ENCODE assay signal across 13 cellular contexts in genomic region chr11:66072518-66072917, GRCh38. TPM values are rescaled to one million over a fixed set of nuclear protein-coding genes. Genes with fewer than 3 reads are reported as not detected.
A peak's percentile ranks its signal among the peaks of the same experiment; 100 is the strongest.
DNase-seq lines count a peak whose midpoint lies in the region; ATAC-seq and TF ChIP-seq lines count a peak whose summit lies in the region.
"Had no signal": no experiment of that assay in that cellular context is flagged by ENCODE, and none has a peak within 500 bp of the region (broad histone marks: within the 10 kb centered on the region; RNA-seq: fewer than 3 reads in every experiment).

No MANE protein-coding gene starts in this region.

- peaks cover 85% of the 10 kb centered on the region for H3K36me3 Mint-ChIP-seq in CD4-positive, alpha-beta T cell (ENCODE audit: low read depth)
- H3K36me3 Mint-ChIP-seq in GM23338 (ENCODE audit: low read depth) (peaks cover 25% of the 10 kb centered on the region), natural killer cell (peaks cover under 1% of the 10 kb centered on the region)
- peaks cover 22% of the 10 kb centered on the region for H3K36me3 Mint-ChIP-seq in activated naive CD8-positive, alpha-beta T cell treated with anti-CD3 and anti-CD28 coated beads, Interleukin-2, amount 10 ng/mL, durations not matched to agents 7 days and 5 days

- POLR2A ChIA-PET in CD4-positive, alpha-beta T cell (lab: Charles Lee), result interaction anchor here (6.4 to 7.0 kb wide), 2 partner anchors 9 to 45 kb away, joined by 76 to 135 read pairs; no protein-coding TSS in a partner anchor
- POLR2A ChIA-PET in activated naive CD8-positive, alpha-beta T cell treated with anti-CD3 and anti-CD28 coated beads, Interleukin-2, amount 10 ng/mL, durations not matched to agents 7 days and 5 days (lab: Charles Lee), result interaction anchor here (3.6 to 4.6 kb wide), 3 partner anchors 9 to 45 kb away, joined by 31 to 36 read pairs (median 31); no protein-coding TSS in a partner anchor

- no peak overlapping the region for H2AFZ ChIP-seq in GM23338

- H4K20me1 ChIP-seq in GM23338 (replicated peaks; ENCODE audit: insufficient read depth), result peaks cover 3% of the 10 kb centered on the region; the same call in 1 of the 2 replicates

- intact Hi-C loops in CD4-positive, alpha-beta T cell (cut with DNase I, micrococcal nuclease), result loop anchor here in 1 of 2 experiments (5.0 kb wide), 1 partner anchor 45 kb away; no protein-coding TSS in a partner anchor
- intact Hi-C loops in natural killer cell (cut with micrococcal nuclease), result no loop called here

- H3K27me3 Mint-ChIP-seq in CD4-positive, alpha-beta T cell, result no peaks in the 10 kb centered on the region
- peaks cover 14% of the 10 kb centered on the region for H3K27me3 Mint-ChIP-seq in GM23338 (ENCODE audit: insufficient read depth, low read depth, poor library complexity)
- H3K27me3 Mint-ChIP-seq in activated naive CD8-positive, alpha-beta T cell treated with anti-CD3 and anti-CD28 coated beads, Interleukin-2, amount 10 ng/mL, durations not matched to agents 7 days and 5 days, result no peaks in the 10 kb centered on the region
- H3K27me3 Mint-ChIP-seq in natural killer cell (ENCODE audit: low read depth in 2 of 2), result no peaks in the 10 kb centered on the region

- CTCF ChIA-PET in CD4-positive, alpha-beta T cell (lab: Charles Lee), result no interaction called here

- peak overlapping the region; percentile 98; the same call in 1 of the 2 replicates for H3K4me2 ChIP-seq in GM23338

- ATAC-seq in CD4-positive, alpha-beta T cell (ENCODE audit: poor library complexity), result no peak
- ATAC-seq in GM23338, result no peak
- no peak for ATAC-seq in activated naive CD8-positive, alpha-beta T cell treated with anti-CD3 and anti-CD28 coated beads, Interleukin-2, amount 10 ng/mL, durations not matched to agents 7 days and 5 days (ENCODE audit: low read depth)
- no peak for ATAC-seq in natural killer cell
- ATAC-seq in HG03442 (IDR thresholded peaks at IDR 0.05; ENCODE audit: unreplicated experiment), result no peak
- ATAC-seq in HG02970 (IDR thresholded peaks at IDR 0.05; ENCODE audit: low FRiP score, unreplicated experiment), result no peak
- ATAC-seq: heart right ventricle had no signal

- H3K79me2 ChIP-seq in GM23338 (replicated peaks; ENCODE audit: insufficient read depth), result peaks cover 36% of the 10 kb centered on the region

- peak overlapping the region; percentile 51 for H3K27ac ChIP-seq in CD4-positive, alpha-beta T cell (ENCODE audit: low read depth, low read length)
- no peak overlapping the region for H3K27ac ChIP-seq in GM23338 (ENCODE audit: low read depth)

- peaks cover 25% of the 10 kb centered on the region for H3K4me1 ChIP-seq in GM23338 (ENCODE audit: insufficient read depth)

- no peaks in the 10 kb centered on the region for H3K9me2 ChIP-seq in GM23338 (ENCODE audit: insufficient read depth)

- peaks cover 69% of the 10 kb centered on the region for H3K4me1 Mint-ChIP-seq in CD4-positive, alpha-beta T cell (ENCODE audit: low read depth)
- H3K4me1 Mint-ChIP-seq in GM23338 (peaks cover 27% of the 10 kb centered on the region), natural killer cell (peaks cover 45 to 47% of the 10 kb centered on the region in 2 donors)
- H3K4me1 Mint-ChIP-seq in activated naive CD8-positive, alpha-beta T cell treated with anti-CD3 and anti-CD28 coated beads, Interleukin-2, amount 10 ng/mL, durations not matched to agents 7 days and 5 days, result peaks cover 45% of the 10 kb centered on the region

- peak overlapping the region; percentile 96 for H3K4me3 Mint-ChIP-seq in CD4-positive, alpha-beta T cell
- peak overlapping the region; percentile 9; the same call in 1 of the 3 replicates for H3K4me3 Mint-ChIP-seq in GM23338
- peak overlapping the region; percentile 88 for H3K4me3 Mint-ChIP-seq in activated naive CD8-positive, alpha-beta T cell treated with anti-CD3 and anti-CD28 coated beads, Interleukin-2, amount 10 ng/mL, durations not matched to agents 7 days and 5 days
- H3K4me3 Mint-ChIP-seq in natural killer cell, result peak overlapping the region; percentile 94

- peaks cover 11% of the 10 kb centered on the region for H3K36me3 ChIP-seq in GM23338 (ENCODE audit: insufficient read depth)

- no peaks in the 10 kb centered on the region for H3K9me3 Mint-ChIP-seq in CD4-positive, alpha-beta T cell
- H3K9me3 Mint-ChIP-seq in GM23338 (no peaks in the 10 kb centered on the region), natural killer cell (no peaks in the 10 kb centered on the region)
- no peaks in the 10 kb centered on the region for H3K9me3 Mint-ChIP-seq in activated naive CD8-positive, alpha-beta T cell treated with anti-CD3 and anti-CD28 coated beads, Interleukin-2, amount 10 ng/mL, durations not matched to agents 7 days and 5 days

- no peaks in the 10 kb centered on the region for H3K27me3 ChIP-seq in CD4-positive, alpha-beta T cell (ENCODE audit: control insufficient read depth, insufficient read depth, low read length)
- no peaks in the 10 kb centered on the region for H3K27me3 ChIP-seq in GM23338 (ENCODE audit: insufficient read depth)
- H3K27me3 ChIP-seq: heart right ventricle had no signal

- H3K4me3 ChIP-seq in GM23338, result no peak overlapping the region

- peak overlapping the region; percentile 88 for H3K27ac Mint-ChIP-seq in CD4-positive, alpha-beta T cell
- no peak overlapping the region for H3K27ac Mint-ChIP-seq in GM23338
- peak overlapping the region; percentile 87 for H3K27ac Mint-ChIP-seq in activated naive CD8-positive, alpha-beta T cell treated with anti-CD3 and anti-CD28 coated beads, Interleukin-2, amount 10 ng/mL, durations not matched to agents 7 days and 5 days
- H3K27ac Mint-ChIP-seq in natural killer cell, result peak overlapping the region; percentile 89 to 91

- DNase-seq in CD4-positive, alpha-beta T cell, result no peak
- DNase-seq in GM23338 (ENCODE audit: low spot score), result no peak
- DNase-seq in activated naive CD8-positive, alpha-beta T cell treated with anti-CD3 and anti-CD28 coated beads, Interleukin-2, amount 10 ng/mL, durations not matched to agents 7 days and 5 days, result no peak
- no peak for DNase-seq in natural killer cell
- DNase-seq in NCI-H187 treated with DMSO at 0.1 percent for 48 hours (lab: John Stamatoyannopoulos, UW), result no peak
- DNase-seq in stimulated activated CD4-positive, alpha-beta T cell treated with anti-CD3 and anti-CD28 coated beads, Interleukin-2, amount 100 ng/mL, for 48 hours, result no peak
- DNase-seq: activated CD4-positive, alpha-beta T cell treated with anti-CD3 and anti-CD28 coated beads for 4 hours; heart right ventricle; midbrain; NCI-H226; SHP77 treated with DMSO at 0.1 percent for 48 hours had no signal

- H3F3A ChIP-seq in GM23338 (replicated peaks; ENCODE audit: low read depth), result peaks cover 15% of the 10 kb centered on the region

- no peaks in the 10 kb centered on the region for H3K9me3 ChIP-seq in CD4-positive, alpha-beta T cell (ENCODE audit: control insufficient read depth, low read length)
- H3K9me3 ChIP-seq: heart right ventricle had no signal

- TF ChIP-seq CTCF in CD4-positive, alpha-beta T cell (IDR thresholded peaks at IDR 0.05), result no peak
- TF ChIP-seq CTCF in GM23338 (conservative IDR thresholded peaks at IDR 0.05; ENCODE audit: low read depth in 2 of 2), result no peak
- TF ChIP-seq CTCF in natural killer cell (IDR thresholded peaks at IDR 0.05), result no peak

TF ChIP-seq in GM23338, 12 proteins besides CTCF, POLR2A, EP300 and RAD21 (continues in another document):
- TF ChIP-seq POLR2AphosphoS5 (IDR thresholded peaks at IDR 0.05; ENCODE audit: low read depth) (no peak), NANOG (IDR thresholded peaks at IDR 0.05; ENCODE audit: borderline replicate concordance) (no peak), ZNF114 (CRISPR knock-in tag; IDR thresholded peaks at IDR 0.05) (no peak), ETS1 (IDR thresholded peaks at IDR 0.05) (no peak), EZH2phosphoT487 (IDR thresholded peaks at IDR 0.05; ENCODE audit: unreplicated experiment) (no peak)

RNA-seq across cellular contexts. Expression of gene PACS1, which starts 2.4 kb away (rescaled TPM):
- total RNA-seq in CD4-positive, alpha-beta T cell, result 100 to 1,000 TPM; 179 to 183 TPM
- total RNA-seq in GM23338 (2014; rRNA removed; shearing (Covaris generic)), result 23.7 and 37.5 TPM in 2 replicates
- polyA plus RNA-seq in GM23338 (2016; fragmentation: Nextera tagmentation; extraction: Ambion mirVana), result 8.0 and 8.8 TPM in 2 replicates
- total RNA-seq in activated naive CD8-positive, alpha-beta T cell treated with anti-CD3 and anti-CD28 coated beads, Interleukin-2, amount 10 ng/mL, durations not matched to agents 7 days and 5 days, result 100 to 1,000 TPM; 138 to 162 TPM
- total RNA-seq in natural killer cell, result 100 to 1,000 TPM; 176 to 204 (median 186) TPM

RNA-seq across cellular contexts. Expression of gene SF3B2, which starts 20.4 kb away (rescaled TPM):
- 100 to 1,000 TPM; 182 to 196 TPM for total RNA-seq in CD4-positive, alpha-beta T cell
- 173 and 180 TPM in 2 replicates for total RNA-seq in GM23338 (2014; rRNA removed; shearing (Covaris generic))
- 173 and 191 TPM in 2 replicates for polyA plus RNA-seq in GM23338 (2016; fragmentation: Nextera tagmentation; extraction: Ambion mirVana)
- 100 to 1,000 TPM; 231 to 246 TPM for total RNA-seq in activated naive CD8-positive, alpha-beta T cell treated with anti-CD3 and anti-CD28 coated beads, Interleukin-2, amount 10 ng/mL, durations not matched to agents 7 days and 5 days
- 100 to 1,000 TPM; 249 to 269 (median 253) TPM for total RNA-seq in natural killer cell

RNA-seq across cellular contexts. Expression of gene GAL3ST3, which starts 23.6 kb away (rescaled TPM):
- total RNA-seq in CD4-positive, alpha-beta T cell, result not detected
- 48.0 and 63.4 TPM in 2 replicates for total RNA-seq in GM23338 (2014; rRNA removed; shearing (Covaris generic))
- polyA plus RNA-seq in GM23338 (2016; fragmentation: Nextera tagmentation; extraction: Ambion mirVana), result 12.7 and 15.6 TPM in 2 replicates
- under 1 TPM; 0.14 to 0.44 TPM for total RNA-seq in activated naive CD8-positive, alpha-beta T cell treated with anti-CD3 and anti-CD28 coated beads, Interleukin-2, amount 10 ng/mL, durations not matched to agents 7 days and 5 days
- total RNA-seq in natural killer cell, result not detected

RNA-seq across cellular contexts. Expression of gene CATSPER1, which starts 46.2 kb away (rescaled TPM):
- total RNA-seq in CD4-positive, alpha-beta T cell, result not detected
- total RNA-seq in GM23338 (2014; rRNA removed; shearing (Covaris generic)), result not detected in 2 replicates
- polyA plus RNA-seq in GM23338 (2016; fragmentation: Nextera tagmentation; extraction: Ambion mirVana), result not detected in 2 replicates
- total RNA-seq in activated naive CD8-positive, alpha-beta T cell treated with anti-CD3 and anti-CD28 coated beads, Interleukin-2, amount 10 ng/mL, durations not matched to agents 7 days and 5 days, result not detected
- 10 to 100 TPM; 12.2 to 16.9 (median 13.3) TPM for total RNA-seq in natural killer cell

Comparison
In these comparisons a context has a peak if more than half of its experiments do, and no peak if none do; other contexts are left out.
1. H3K4me3 Mint-ChIP-seq: peak in every context shown above with its lines; median percentile 96 in CD4-positive, alpha-beta T cell; 94 in natural killer cell; 88 in activated naive CD8-positive, alpha-beta T cell treated with anti-CD3 and anti-CD28 coated beads, Interleukin-2, amount 10 ng/mL, durations not matched to agents 7 days and 5 days; 9 in GM23338.
2. RNA of gene GAL3ST3, which starts 23.6 kb away (total RNA-seq): 48.0 to 63.4 TPM in GM23338; 0.14 to 0.44 TPM in activated naive CD8-positive, alpha-beta T cell treated with anti-CD3 and anti-CD28 coated beads, Interleukin-2, amount 10 ng/mL, durations not matched to agents 7 days and 5 days, not detected in CD4-positive, alpha-beta T cell and not detected in natural killer cell; every median in the first group is over 10 times any median in the second.